ENCODE assay signal across 19 cellular contexts in the genomic region with DNA sequence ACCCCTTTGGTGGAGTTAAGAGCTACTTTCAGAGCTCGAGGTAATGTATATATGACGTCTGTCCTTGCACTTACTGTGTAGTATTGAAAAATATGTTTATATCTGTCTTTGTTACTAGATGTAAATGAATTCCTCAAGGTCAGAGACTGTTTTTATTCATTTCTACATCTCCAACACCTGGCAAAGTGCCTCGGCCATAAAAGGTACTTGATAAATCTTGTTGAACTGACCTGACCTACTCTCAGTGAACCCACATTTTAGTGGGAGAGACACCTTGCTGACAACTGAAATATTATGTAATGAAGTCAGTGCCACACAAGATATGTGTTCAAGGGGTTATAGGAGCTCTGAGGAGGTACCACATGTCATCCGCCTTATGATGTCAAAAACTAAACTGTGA. TPM values are rescaled to one million over a fixed set of nuclear protein-coding genes. Genes with fewer than 3 reads are reported as not detected.
DNase-seq lines count a peak whose midpoint lies in the region; ATAC-seq and TF ChIP-seq lines count a peak whose summit lies in the region.
"Had no signal": no experiment of that assay in that cellular context is flagged by ENCODE, and none has a peak within 500 bp of the region (broad histone marks: within the 10 kb centered on the region; RNA-seq: fewer than 3 reads in every experiment).

No MANE protein-coding gene starts in this region.

- H3K4me3 Mint-ChIP-seq in GM23338: no peak overlapping the region
- peak overlapping the region; percentile 32 to 64 (median 60) for H3K4me3 Mint-ChIP-seq in brain
- H3K4me3 Mint-ChIP-seq in CD8-positive, alpha-beta memory T cell: no peak overlapping the region
- H3K4me3 Mint-ChIP-seq: CD8-positive, alpha-beta T cell had no signal

- H3K4me2 ChIP-seq in GM23338: peak overlapping the region; percentile 11; the same call in 1 of the 2 replicates
- H3K4me2 ChIP-seq in hepatocyte: no peak overlapping the region
- H3K4me2 ChIP-seq: A549, BLaER1 had no signal

- H3K27ac Mint-ChIP-seq in GM23338 (no peak overlapping the region), brain (peak overlapping the region; percentile 37 to 94 (median 82))
- H3K27ac Mint-ChIP-seq in CD8-positive, alpha-beta memory T cell: peak overlapping the region in 2 of 8 donors; percentile 11 to 79
- H3K27ac Mint-ChIP-seq: CD8-positive, alpha-beta T cell had no signal

- no peaks in the 10 kb centered on the region for H3F3A ChIP-seq in GM23338 (replicated peaks; ENCODE audit: low read depth)

- POLR2A ChIA-PET in CD8-positive, alpha-beta memory T cell (lab: Charles Lee): no interaction called here

- CTCF ChIA-PET in CD8-positive, alpha-beta memory T cell (lab: Charles Lee): interaction anchor here (1.0 kb wide), 1 partner anchor 22 kb away, joined by 3 read pairs; no protein-coding TSS in a partner anchor

- H3K27me3 ChIP-seq in GM23338 (ENCODE audit: insufficient read depth) (no peaks in the 10 kb centered on the region), left lung (no peaks in the 10 kb centered on the region), colonic mucosa (no peaks in the 10 kb centered on the region), hepatocyte (no peaks in the 10 kb centered on the region)
- no peaks in the 10 kb centered on the region for H3K27me3 ChIP-seq in CD8-positive, alpha-beta memory T cell (ENCODE audit: insufficient read depth, low read length, poor library complexity, severe bottlenecking)
- H3K27me3 ChIP-seq: BLaER1 had no signal

- ATAC-seq in GM23338 (no peak), left lung (peak; percentile 35)
- ATAC-seq: A549; CD8-positive, alpha-beta T cell had no signal

- H3K36me3 ChIP-seq in GM23338 (ENCODE audit: insufficient read depth) (no peaks in the 10 kb centered on the region), left lung (no peaks in the 10 kb centered on the region), colonic mucosa (no peaks in the 10 kb centered on the region), hepatocyte (replicated peaks; ENCODE audit: insufficient read depth, low read depth) (no peaks in the 10 kb centered on the region)
- H3K36me3 ChIP-seq in CD8-positive, alpha-beta memory T cell (ENCODE audit: insufficient read depth, low read length): no peaks in the 10 kb centered on the region

- H4K20me1 ChIP-seq in GM23338 (replicated peaks; ENCODE audit: insufficient read depth) (no peaks in the 10 kb centered on the region), hepatocyte (ENCODE audit: insufficient read depth, poor library complexity, severe bottlenecking) (no peaks in the 10 kb centered on the region)

- H3K4me1 ChIP-seq in GM23338 (ENCODE audit: insufficient read depth) (peaks cover 5% of the 10 kb centered on the region; the same call in 1 of the 2 replicates), left lung (peaks cover 5 to 24% of the 10 kb centered on the region in 2 donors), colonic mucosa (no peaks in the 10 kb centered on the region), hepatocyte (ENCODE audit: insufficient read depth) (no peaks in the 10 kb centered on the region)
- H3K4me1 ChIP-seq in CD8-positive, alpha-beta memory T cell (ENCODE audit: insufficient read depth, low read length): peaks cover 10% of the 10 kb centered on the region

- H3K27me3 Mint-ChIP-seq in GM23338 (ENCODE audit: insufficient read depth, low read depth, poor library complexity): no peaks in the 10 kb centered on the region
- H3K27me3 Mint-ChIP-seq in brain: no peaks in the 10 kb centered on the region
- no peaks in the 10 kb centered on the region for H3K27me3 Mint-ChIP-seq in CD8-positive, alpha-beta memory T cell

- no peak overlapping the region; the same call in 1 of the 2 replicates for H3K27ac ChIP-seq in GM23338 (ENCODE audit: low read depth)
- H3K27ac ChIP-seq in left lung: no peak overlapping the region
- H3K27ac ChIP-seq in substantia nigra (ENCODE audit: low read depth, low read length, poor library complexity, severe bottlenecking): peak overlapping the region; percentile 46
- H3K27ac ChIP-seq in colonic mucosa: no peak overlapping the region
- no peak overlapping the region for H3K27ac ChIP-seq in CD8-positive, alpha-beta memory T cell (ENCODE audit: low read depth, low read length)
- H3K27ac ChIP-seq in hepatocyte: no peak overlapping the region
- H3K27ac ChIP-seq: A549, BLaER1 had no signal

- WGBS in hepatocyte (ENCODE audit: low lambda C conversion rate, missing lambda C conversion rate): 77% methylated on average over 4 of the region's 4 CpGs

- no peak for TF ChIP-seq CTCF in GM23338 (conservative IDR thresholded peaks at IDR 0.05; ENCODE audit: low read depth in 2 of 2)
- TF ChIP-seq CTCF in brain (conservative IDR thresholded peaks at IDR 0.05): no peak
- no peak for TF ChIP-seq CTCF in left lung (IDR thresholded peaks at IDR 0.05)
- TF ChIP-seq CTCF in colonic mucosa (IDR thresholded peaks at IDR 0.05): no peak
- TF ChIP-seq CTCF in hepatocyte (IDR thresholded peaks at IDR 0.05; ENCODE audit: poor library complexity): no peak

- no peaks in the 10 kb centered on the region; the same call in 1 of the 2 replicates for H3K79me2 ChIP-seq in GM23338 (replicated peaks; ENCODE audit: insufficient read depth)
- H3K79me2 ChIP-seq in hepatocyte: peaks cover 25% of the 10 kb centered on the region

- H3K9me3 Mint-ChIP-seq in GM23338 (no peaks in the 10 kb centered on the region), brain (no peaks in the 10 kb centered on the region)
- H3K9me3 Mint-ChIP-seq in CD8-positive, alpha-beta memory T cell: no peaks in the 10 kb centered on the region
- H3K9me3 Mint-ChIP-seq: CD8-positive, alpha-beta T cell had no signal

- no peak for DNase-seq in GM23338 (ENCODE audit: low spot score)
- DNase-seq in left lung: no peak
- no peak for DNase-seq in substantia nigra (lab: John Stamatoyannopoulos, UW)
- no peak for DNase-seq in AG08395 (ENCODE audit: low spot score)
- DNase-seq in colonic mucosa: no peak
- DNase-seq in CD8-positive, alpha-beta memory T cell: no peak
- DNase-seq in hepatocyte (ENCODE audit: low spot score): no peak
- DNase-seq: CD8-positive, alpha-beta T cell; KG1; NCI-H1694 treated with DMSO at 0.1 percent for 48 hours; NCI-H2107; NCI-H2227 treated with DMSO at 0.1 percent for 48 hours; NCI-H510A treated with DMSO at 0.1 percent for 48 hours; NCI-H774; OCI-M1; SHP77 had no signal

- H3K36me3 Mint-ChIP-seq in GM23338 (ENCODE audit: low read depth) (no peaks in the 10 kb centered on the region), brain (peaks cover 4% of the 10 kb centered on the region)
- peaks cover 0 to 5% (median 0%) of the 10 kb centered on the region in 3 donors for H3K36me3 Mint-ChIP-seq in CD8-positive, alpha-beta memory T cell

- H3K9me3 ChIP-seq in left lung (no peaks in the 10 kb centered on the region), colonic mucosa (no peaks in the 10 kb centered on the region), hepatocyte (ENCODE audit: low read depth) (no peaks in the 10 kb centered on the region)
- H3K9me3 ChIP-seq in CD8-positive, alpha-beta memory T cell (ENCODE audit: low read length): no peaks in the 10 kb centered on the region
- H3K9me3 ChIP-seq: A549, BLaER1 had no signal

- H3K9ac ChIP-seq in colonic mucosa (ENCODE audit: low read depth in 2 of 2, low read length in 2 of 2): no peak overlapping the region
- H3K9ac ChIP-seq: BLaER1 had no signal

- H2AFZ ChIP-seq in GM23338: no peak overlapping the region
- H2AFZ ChIP-seq in hepatocyte: no peak overlapping the region

- intact Hi-C loops in left lung (cut with DNase I): no loop called here
- intact Hi-C loops in colonic mucosa (cut with DNase I): no loop called here

- H3K4me3 ChIP-seq in GM23338: no peak overlapping the region
- H3K4me3 ChIP-seq in left lung: no peak overlapping the region
- H3K4me3 ChIP-seq in colonic mucosa: no peak overlapping the region
- H3K4me3 ChIP-seq in CD8-positive, alpha-beta memory T cell (ENCODE audit: low read length): no peak overlapping the region
- no peak overlapping the region for H3K4me3 ChIP-seq in hepatocyte
- H3K4me3 ChIP-seq: A549, BLaER1 had no signal

- H3K9me2 ChIP-seq in GM23338 (ENCODE audit: insufficient read depth) (no peaks in the 10 kb centered on the region), hepatocyte (replicated peaks; ENCODE audit: insufficient read depth) (no peaks in the 10 kb centered on the region)

- H3K4me1 Mint-ChIP-seq in GM23338: peaks cover 18% of the 10 kb centered on the region
- H3K4me1 Mint-ChIP-seq in brain: peaks cover 29% of the 10 kb centered on the region
- peaks cover 14 to 29% (median 26%) of the 10 kb centered on the region in 3 donors for H3K4me1 Mint-ChIP-seq in CD8-positive, alpha-beta memory T cell

TF ChIP-seq in GM23338, 12 proteins besides CTCF, POLR2A, EP300 and RAD21 (continues in another document):
- TF ChIP-seq EZH2 (IDR thresholded peaks at IDR 0.05; ENCODE audit: low read depth, unreplicated experiment): no peak
- TF ChIP-seq EZH2phosphoT487 (IDR thresholded peaks at IDR 0.05; ENCODE audit: unreplicated experiment): no peak
- no peak for TF ChIP-seq ZNF331 (CRISPR knock-in tag; IDR thresholded peaks at IDR 0.05; ENCODE audit: low read depth)

RNA-seq across cellular contexts. Expression of gene TMEM30A, which starts 5.5 kb away (rescaled TPM):
- total RNA-seq in GM23338 (2014; rRNA removed; shearing (Covaris generic)): 99.9 and 101 TPM in 2 replicates
- polyA plus RNA-seq in GM23338 (2016; fragmentation: Nextera tagmentation; extraction: Ambion mirVana): 52.6 and 61.7 TPM in 2 replicates
- 56.7 TPM for polyA plus RNA-seq in brain (ENCODE audit: insufficient read depth, low read depth, low replicate concordance)
- 100 to 1,000 TPM; 169 to 193 TPM for total RNA-seq in left lung
- total RNA-seq in colonic mucosa: 100 to 1,000 TPM in 1 of 2 donors, 10 to 100 TPM in 1; 69.5 to 112 TPM
- total RNA-seq in CD8-positive, alpha-beta memory T cell: 10 to 100 TPM; 54.8 to 61.8 TPM
- polyA plus RNA-seq in CD8-positive, alpha-beta memory T cell: 56.3 TPM
- total RNA-seq in hepatocyte: 159 and 165 TPM in 2 replicates
- polyA plus RNA-seq in hepatocyte: 71.1 and 71.5 TPM in 2 replicates

RNA-seq across cellular contexts. Expression of gene COX7A2, which starts 46.5 kb away (rescaled TPM):
- total RNA-seq in GM23338 (2014; rRNA removed; shearing (Covaris generic)): 93.7 and 109 TPM in 2 replicates
- polyA plus RNA-seq in GM23338 (2016; fragmentation: Nextera tagmentation; extraction: Ambion mirVana) (963 and 996 TPM in 2 replicates), brain (ENCODE audit: insufficient read depth, low read depth, low replicate concordance) (701 TPM), hepatocyte (635 and 703 TPM in 2 replicates)
- total RNA-seq in left lung (100 to 1,000 TPM; 316 to 322 TPM), colonic mucosa (100 to 1,000 TPM; 795 to 814 TPM), hepatocyte (167 and 465 TPM in 2 replicates)
- total RNA-seq in CD8-positive, alpha-beta memory T cell: 100 to 1,000 TPM; 504 to 527 TPM
- polyA plus RNA-seq in CD8-positive, alpha-beta memory T cell: 853 TPM

Comparison
In these comparisons a context has a peak if more than half of its experiments do, and no peak if none do; other contexts are left out.
1. H3K4me3 Mint-ChIP-seq: peak in brain (5 of 5); none in GM23338 (single experiment) and CD8-positive, alpha-beta memory T cell (0 of 7).